Comparison of ENCODE assay signal across 22 cellular contexts in the genomic region with DNA sequence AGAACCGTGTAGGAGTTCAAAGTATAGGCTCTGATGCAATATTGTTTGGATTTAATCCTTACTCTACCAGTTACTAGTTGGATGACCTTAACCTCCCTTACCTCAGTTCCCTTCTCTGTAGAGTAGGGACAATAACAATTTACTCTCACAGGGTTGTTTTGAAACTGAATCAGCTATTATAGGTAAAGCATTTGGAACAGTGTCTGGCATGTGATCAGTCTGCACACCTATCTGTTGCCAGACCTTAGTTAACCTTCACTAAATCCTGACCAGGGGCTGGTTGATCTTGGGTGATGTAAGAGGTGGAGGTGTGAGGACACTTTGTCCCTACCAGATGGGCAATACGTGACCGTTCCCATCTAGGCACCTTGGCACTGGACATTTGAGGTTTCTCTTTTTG.
"Had no signal": no experiment of that assay in that cellular context is flagged by ENCODE, and none has a peak within 500 bp of the region (broad histone marks: within the 10 kb centered on the region; RNA-seq: fewer than 3 reads in every experiment).

No MANE protein-coding gene starts in this region.

- H3K9me3 ChIP-seq: esophagus squamous epithelium, left lung, ovary, sigmoid colon, testis, tibial artery, upper lobe of left lung had no signal

- DNase-seq: dermis blood vessel endothelial cell; effector memory CD4-positive, alpha-beta T cell; erythroblast; esophagus squamous epithelium; foreskin melanocyte; glutamatergic neuron; left lung; natural killer cell; occipital lobe; ovary; retina; sigmoid colon; stimulated activated CD4-positive, alpha-beta T cell treated with anti-CD3 and anti-CD28 coated beads, Interleukin-2, amount 100 ng/mL, for 24 hours; stimulated activated CD4-positive, alpha-beta T cell treated with anti-CD3 and anti-CD28 coated beads, Interleukin-4, amount 100 ng/mL, for 24 hours; stimulated activated naive CD8-positive, alpha-beta T cell treated with anti-CD3 and anti-CD28 coated beads, Interleukin-15, Interleukin-2, amounts not matched to agents 100 U/mL and 50 U/mL, for 24 hours; substantia nigra; testis; tibial artery; upper lobe of left lung had no signal

- H3K27ac ChIP-seq: coronary artery, esophagus squamous epithelium, left lung, ovary, sigmoid colon, testis, tibial artery, upper lobe of left lung had no signal

- H3K4me3 ChIP-seq: coronary artery, esophagus squamous epithelium, left lung, lung, ovary, sigmoid colon, testis, tibial artery, upper lobe of left lung had no signal

- ATAC-seq: left lung; natural killer cell; stimulated activated effector memory CD8-positive, alpha-beta T cell treated with anti-CD3 and anti-CD28 coated beads, Interleukin-12 subunit alpha, Interleukin-12 subunit beta, amount 100 ng/mL, for 72 hours; stimulated activated naive CD8-positive, alpha-beta T cell treated with anti-CD3 and anti-CD28 coated beads, Interleukin-15, Interleukin-2, amounts not matched to agents 100 U/mL and 50 U/mL, for 24 hours had no signal

- H3K36me3 ChIP-seq: esophagus squamous epithelium, left lung, ovary, sigmoid colon, tibial artery, upper lobe of left lung had no signal

- H3K27me3 ChIP-seq: ovary, sigmoid colon, testis, tibial artery, upper lobe of left lung had no signal

- H3K4me1 ChIP-seq: esophagus squamous epithelium, left lung, sigmoid colon, testis, tibial artery, upper lobe of left lung had no signal
